In genomic region chr15:57506422-57506821, GRCh38 we compare ENCODE assay signal across 11 cellular contexts.
DNase-seq lines count a peak whose midpoint lies in the region; ATAC-seq and TF ChIP-seq lines count a peak whose summit lies in the region.
"Had no signal": no experiment of that assay in that cellular context is flagged by ENCODE, and none has a peak within 500 bp of the region (broad histone marks: within the 10 kb centered on the region; RNA-seq: fewer than 3 reads in every experiment).

No MANE protein-coding gene starts in this region.

- TF ChIP-seq CTCF in GM23338 (conservative IDR thresholded peaks at IDR 0.05; ENCODE audit: low read depth in 2 of 2) (peak; percentile 48 to 74), RWPE2 (IDR thresholded peaks at IDR 0.05; ENCODE audit: poor library complexity, severe bottlenecking) (peak; percentile 50), fibroblast of villous mesenchyme (IDR thresholded peaks at IDR 0.05; ENCODE audit: insufficient read depth, low read depth, low read length) (peak; percentile 15), prostate gland (IDR thresholded peaks at IDR 0.05) (peak in 2 of 4 experiments; percentile 3 to 12)

- no peaks in the 10 kb centered on the region for H3K27me3 ChIP-seq in GM23338 (ENCODE audit: insufficient read depth)
- no peaks in the 10 kb centered on the region for H3K27me3 ChIP-seq in RWPE2 (ENCODE audit: insufficient read depth, poor library complexity, severe bottlenecking)
- H3K27me3 ChIP-seq in prostate gland (replicated peaks; ENCODE audit: insufficient read depth), result no peaks in the 10 kb centered on the region
- H3K27me3 ChIP-seq: adrenal gland had no signal

- H3F3A ChIP-seq in GM23338 (replicated peaks; ENCODE audit: low read depth), result 0 out of 2 replicates have a peak, but pooled peaks cover 3% of the 10 kb centered on the region

- peaks cover 47% of the 10 kb centered on the region for H3K4me1 Mint-ChIP-seq in GM23338

- no peaks in the 10 kb centered on the region for H3K9me2 ChIP-seq in GM23338 (ENCODE audit: insufficient read depth)

- H3K4me1 ChIP-seq in GM23338 (ENCODE audit: insufficient read depth), result peaks cover 24% of the 10 kb centered on the region
- H3K4me1 ChIP-seq in RWPE2 (ENCODE audit: insufficient read depth, poor library complexity, severe bottlenecking), result peaks cover 29% of the 10 kb centered on the region
- H3K4me1 ChIP-seq in prostate gland (replicated peaks), result peaks cover 54% of the 10 kb centered on the region

- no peaks in the 10 kb centered on the region for H3K36me3 ChIP-seq in GM23338 (ENCODE audit: insufficient read depth)
- no peaks in the 10 kb centered on the region for H3K36me3 ChIP-seq in RWPE2 (ENCODE audit: low read depth)
- H3K36me3 ChIP-seq in prostate gland, result no peaks in the 10 kb centered on the region
- H3K36me3 ChIP-seq: adrenal gland had no signal

- H4K20me1 ChIP-seq in GM23338 (replicated peaks; ENCODE audit: insufficient read depth), result no peaks in the 10 kb centered on the region

- H3K9me3 ChIP-seq in RWPE2 (ENCODE audit: severe bottlenecking) (no peaks in the 10 kb centered on the region), prostate gland (no peaks in the 10 kb centered on the region)
- H3K9me3 ChIP-seq: adrenal gland had no signal

- WGBS in prostate gland, result 49% methylated on average over 2 of the region's 2 CpGs

- H3K27ac ChIP-seq in GM23338 (ENCODE audit: low read depth), result peak overlapping the region; percentile 80
- peak overlapping the region; percentile 83 for H3K27ac ChIP-seq in RWPE2 (ENCODE audit: poor library complexity, severe bottlenecking)
- H3K27ac ChIP-seq in prostate gland, result peak overlapping the region; percentile 97
- H3K27ac ChIP-seq: adrenal gland, KMS-11 had no signal

- H2AFZ ChIP-seq in GM23338, result no peak overlapping the region

- H3K27me3 Mint-ChIP-seq in GM23338 (ENCODE audit: insufficient read depth, low read depth, poor library complexity), result peaks cover 2% of the 10 kb centered on the region

- no peak overlapping the region for H3K4me3 Mint-ChIP-seq in GM23338

- H3K9me3 Mint-ChIP-seq in GM23338, result no peaks in the 10 kb centered on the region

- DNase-seq in GM23338 (ENCODE audit: low spot score) (peak; percentile 77), RWPE2 (ENCODE audit: low spot score) (no peak), fibroblast of villous mesenchyme (ENCODE audit: low read depth) (no peak), prostate gland (ENCODE audit: low spot score) (no peak), HT-29 (ENCODE audit: low spot score) (no peak)
- no peak for DNase-seq in stimulated activated naive CD4-positive, alpha-beta T cell (lab: John Stamatoyannopoulos, UW)
- DNase-seq: activated CD4-positive, alpha-beta T cell treated with anti-CD3 and anti-CD28 coated beads, Interleukin-2, amount 50 U/mL, for 48 hours; adrenal gland had no signal

- ATAC-seq in GM23338, result peak; percentile 65
- ATAC-seq in RWPE2 (ENCODE audit: low read depth), result peak; percentile 1; the same call in 1 of the 3 replicates
- ATAC-seq in HG03280 (IDR thresholded peaks at IDR 0.05; ENCODE audit: unreplicated experiment), result no peak
- ATAC-seq in HG03457 (IDR thresholded peaks at IDR 0.05; ENCODE audit: unreplicated experiment), result no peak

- TF ChIP-seq POLR2A in prostate gland (IDR thresholded peaks at IDR 0.05), result no peak

- no peaks in the 10 kb centered on the region; the same call in none of the 2 replicates for H3K79me2 ChIP-seq in GM23338 (replicated peaks; ENCODE audit: insufficient read depth)

- no peak overlapping the region for H3K27ac Mint-ChIP-seq in GM23338

- intact Hi-C loops in prostate gland (cut with DNase I), result no loop called here

- no peaks in the 10 kb centered on the region; the same call in 2 of the 3 replicates for H3K36me3 Mint-ChIP-seq in GM23338 (ENCODE audit: low read depth)

- H3K4me3 ChIP-seq in GM23338 (no peak overlapping the region), RWPE2 (ENCODE audit: severe bottlenecking) (no peak overlapping the region), fibroblast of villous mesenchyme (ENCODE audit: low read depth, low read length) (no peak overlapping the region), prostate gland (no peak overlapping the region)
- H3K4me3 ChIP-seq: adrenal gland had no signal

- H3K4me2 ChIP-seq in GM23338, result no peak overlapping the region; the same call in 1 of the 2 replicates
- H3K4me2 ChIP-seq: KMS-11 had no signal

TF ChIP-seq in GM23338, 12 proteins besides CTCF, POLR2A, EP300 and RAD21 (continues in another document):
- no peak for TF ChIP-seq JUNB (IDR thresholded peaks at IDR 0.05; ENCODE audit: unreplicated experiment)
- TF ChIP-seq REST (IDR thresholded peaks at IDR 0.05; ENCODE audit: unreplicated experiment), result no peak
- TF ChIP-seq ZNF331 (CRISPR knock-in tag; IDR thresholded peaks at IDR 0.05; ENCODE audit: low read depth), result no peak
- no peak for TF ChIP-seq POLR2AphosphoS5 (IDR thresholded peaks at IDR 0.05; ENCODE audit: low read depth)
- TF ChIP-seq ETS1 (IDR thresholded peaks at IDR 0.05), result no peak
- no peak for TF ChIP-seq NANOG (IDR thresholded peaks at IDR 0.05; ENCODE audit: borderline replicate concordance)
- no peak for TF ChIP-seq ZNF114 (CRISPR knock-in tag; IDR thresholded peaks at IDR 0.05)
- no peak for TF ChIP-seq EZH2 (IDR thresholded peaks at IDR 0.05; ENCODE audit: low read depth, unreplicated experiment)
- TF ChIP-seq STAT1 (IDR thresholded peaks at IDR 0.05; ENCODE audit: unreplicated experiment), result no peak
- TF ChIP-seq CREB1 (CRISPR knock-in tag; IDR thresholded peaks at IDR 0.05; ENCODE audit: low read depth), result no peak

Comparison
In these comparisons a context has a peak if more than half of its experiments do, and no peak if none do; other contexts are left out.
1. ATAC-seq: peak in GM23338 (single experiment) and RWPE2 (single experiment); none in HG03280 (single experiment) and HG03457 (single experiment).
2. Peak in every context shown above with its lines, with median percentiles within 50 percentile points of each other: H3K27ac ChIP-seq.